Comparison of ENCODE assay signal across 26 cellular contexts in genomic region chr2:206670531-206671319, GRCh38. TPM values are rescaled to one million over a fixed set of nuclear protein-coding genes. Genes with fewer than 3 reads are reported as not detected.
"Had no signal": no experiment of that assay in that cellular context is flagged by ENCODE, and none has a peak within 500 bp of the region (broad histone marks: within the 10 kb centered on the region; RNA-seq: fewer than 3 reads in every experiment).

No MANE protein-coding gene starts in this region.

- H3K4me3 Mint-ChIP-seq: activated CD4-positive, alpha-beta memory T cell treated with anti-CD3 and anti-CD28 coated beads for 36 hours; activated naive CD4-positive, alpha-beta T cell treated with anti-CD3 and anti-CD28 coated beads for 36 hours; activated T-cell treated with anti-CD3 and anti-CD28 coated beads, Interleukin-2, amount 50 U/mL, for 72 hours; dendritic cell treated with granulocyte-macrophage colony-stimulating factor and Interleukin-4, amounts not matched to agents 40 ng/mL and 50 ng/mL, for 4 days; memory B cell; natural killer cell treated with Interleukin-12 subunit alpha and Interleukin-12 subunit beta and Interleukin-15 and Interleukin-18, amount 100 ng/mL, for 72 hours; stimulated activated naive CD8-positive, alpha-beta T cell treated with anti-CD3 and anti-CD28 coated beads, Interleukin-15, Interleukin-2, amounts not matched to agents 100 ng/mL and 50 ng/mL, for 24 hours had no signal

- H3K9me3 ChIP-seq: body of pancreas, neutrophil, pancreas, thyroid gland, upper lobe of right lung had no signal

- H3K9me3 Mint-ChIP-seq: activated CD4-positive, alpha-beta memory T cell treated with anti-CD3 and anti-CD28 coated beads for 36 hours; activated naive CD4-positive, alpha-beta T cell treated with anti-CD3 and anti-CD28 coated beads for 36 hours; activated T-cell treated with anti-CD3 and anti-CD28 coated beads, Interleukin-2, amount 50 U/mL, for 72 hours; dendritic cell treated with granulocyte-macrophage colony-stimulating factor and Interleukin-4, amounts not matched to agents 40 ng/mL and 50 ng/mL, for 4 days; memory B cell; natural killer cell treated with Interleukin-12 subunit alpha and Interleukin-12 subunit beta and Interleukin-15 and Interleukin-18, amount 100 ng/mL, for 72 hours; stimulated activated naive CD8-positive, alpha-beta T cell treated with anti-CD3 and anti-CD28 coated beads, Interleukin-15, Interleukin-2, amounts not matched to agents 100 ng/mL and 50 ng/mL, for 24 hours had no signal

- H3K36me3 ChIP-seq: neutrophil, pancreas, thyroid gland, upper lobe of right lung had no signal

- ATAC-seq: activated T-cell treated with anti-CD3 and anti-CD28 coated beads, Interleukin-2, amount 50 U/mL, for 72 hours; body of pancreas; left ventricle myocardium superior; natural killer cell treated with Interleukin-12 subunit alpha and Interleukin-12 subunit beta and Interleukin-15 and Interleukin-18, amount 100 ng/mL, for 72 hours; pancreas; right cardiac atrium; upper lobe of right lung had no signal

- FAIRE-seq: endometrium, frontal cortex, pancreas had no signal

- H3K27ac ChIP-seq: body of pancreas, neutrophil, pancreas, thyroid gland, upper lobe of right lung had no signal

- H3K27ac Mint-ChIP-seq: activated CD4-positive, alpha-beta memory T cell treated with anti-CD3 and anti-CD28 coated beads for 36 hours; activated naive CD4-positive, alpha-beta T cell treated with anti-CD3 and anti-CD28 coated beads for 36 hours; activated T-cell treated with anti-CD3 and anti-CD28 coated beads, Interleukin-2, amount 50 U/mL, for 72 hours; dendritic cell treated with granulocyte-macrophage colony-stimulating factor and Interleukin-4, amounts not matched to agents 40 ng/mL and 50 ng/mL, for 4 days; memory B cell; natural killer cell treated with Interleukin-12 subunit alpha and Interleukin-12 subunit beta and Interleukin-15 and Interleukin-18, amount 100 ng/mL, for 72 hours; stimulated activated naive CD8-positive, alpha-beta T cell treated with anti-CD3 and anti-CD28 coated beads, Interleukin-15, Interleukin-2, amounts not matched to agents 100 ng/mL and 50 ng/mL, for 24 hours had no signal

- H3K4me1 Mint-ChIP-seq: memory B cell had no signal

- H3K27me3 Mint-ChIP-seq: dendritic cell treated with granulocyte-macrophage colony-stimulating factor and Interleukin-4, amounts not matched to agents 40 ng/mL and 50 ng/mL, for 4 days had no signal

- H3K36me3 Mint-ChIP-seq: activated CD4-positive, alpha-beta memory T cell treated with anti-CD3 and anti-CD28 coated beads for 36 hours; memory B cell; natural killer cell treated with Interleukin-12 subunit alpha and Interleukin-12 subunit beta and Interleukin-15 and Interleukin-18, amount 100 ng/mL, for 72 hours had no signal

- H3K4me3 ChIP-seq: body of pancreas, pancreas, thyroid gland, upper lobe of right lung had no signal

- H3K4me1 ChIP-seq: body of pancreas, pancreas, thyroid gland, upper lobe of right lung had no signal

- DNase-seq: activated CD4-positive, alpha-beta memory T cell treated with anti-CD3 and anti-CD28 coated beads for 36 hours; activated CD4-positive, alpha-beta T cell treated with anti-CD3 and anti-CD28 coated beads for 48 hours; activated effector memory CD4-positive, alpha-beta T cell treated with Interleukin-2 at 50 U/mL for 16 hours; activated naive CD4-positive, alpha-beta T cell treated with anti-CD3 and anti-CD28 coated beads for 36 hours; activated T-cell treated with anti-CD3 and anti-CD28 coated beads, Interleukin-2, amount 50 U/mL, for 72 hours; anterior cingulate cortex; body of pancreas; caudate nucleus; effector CD4-positive, alpha-beta T cell; erythroblast; glutamatergic neuron; hippocampal formation; left ventricle myocardium superior; pancreas; right cardiac atrium; stimulated activated CD4-positive, alpha-beta T cell treated with anti-CD3 and anti-CD28 coated beads, Interleukin-1b, Interleukin-23, amount 100 ng/mL, for 48 hours; substantia nigra; thyroid gland; upper lobe of right lung had no signal

- H3K27me3 ChIP-seq: body of pancreas, neutrophil, pancreas, thyroid gland, upper lobe of right lung had no signal

RNA-seq across cellular contexts. Expression of gene FAM237A, which starts 28.4 kb away (rescaled TPM):
- polyA plus RNA-seq: pancreas, right cardiac atrium had no signal

RNA-seq across cellular contexts. Expression of gene DYTN, which starts 47.5 kb away (rescaled TPM):
- polyA plus RNA-seq: pancreas, right cardiac atrium had no signal
